Comparison of ENCODE assay signal across 13 cellular contexts in genomic region chr3:56916697-56917336, GRCh38.
DNase-seq lines count a peak whose midpoint lies in the region; ATAC-seq, FAIRE-seq and TF ChIP-seq lines count a peak whose summit lies in the region.
"Had no signal": no experiment of that assay in that cellular context is flagged by ENCODE, and none has a peak within 500 bp of the region (broad histone marks: within the 10 kb centered on the region; RNA-seq: fewer than 3 reads in every experiment).

No MANE protein-coding gene starts in this region.

- no peaks in the 10 kb centered on the region for H3K27me3 Mint-ChIP-seq in T-cell

- H3K4me3 ChIP-seq in heart left ventricle (peak overlapping the region in 10 of 12 donors; percentile 25 to 59 (median 47)), kidney (ENCODE audit: low read length in 2 of 2) (peak overlapping the region in 1 of 2 donors; percentile 46), thoracic aorta (peak overlapping the region; percentile 41)

- no peaks in the 10 kb centered on the region for H3K9me3 ChIP-seq in heart left ventricle
- H3K9me3 ChIP-seq in kidney (ENCODE audit: control insufficient read depth in 1 of 2, low read length in 2 of 2), result no peaks in the 10 kb centered on the region
- H3K9me3 ChIP-seq in thoracic aorta, result no peaks in the 10 kb centered on the region
- H3K9me3 ChIP-seq: left lung, right lobe of liver had no signal

- H3K9me3 Mint-ChIP-seq in T-cell, result no peaks in the 10 kb centered on the region

- peak in 1 of 4 donors; percentile 39 for ATAC-seq in heart left ventricle
- ATAC-seq in Right ventricle myocardium inferior, result no peak
- peak; percentile 15 to 45 (median 35) for ATAC-seq in T-cell (replicated peaks in 1 of 4)
- ATAC-seq in thoracic aorta (ENCODE audit: insufficient number of reproducible peaks, low FRiP score, low read depth), result no peak

- DNase-seq in heart left ventricle, result no peak
- no peak for DNase-seq in Right ventricle myocardium inferior (ENCODE audit: missing footprints)
- no peak for DNase-seq in T-cell
- no peak for DNase-seq in kidney
- DNase-seq in thoracic aorta (ENCODE audit: low spot score), result no peak
- DNase-seq in NCI-H2227 (lab: John Stamatoyannopoulos, UW; ENCODE audit: unreplicated experiment), result no peak
- DNase-seq in NOMO-1 treated with DMSO at 0.1 percent for 48 hours (lab: John Stamatoyannopoulos, UW; ENCODE audit: unreplicated experiment), result no peak
- DNase-seq in HT-29 (ENCODE audit: low spot score), result no peak
- DNase-seq: foreskin melanocyte, NCI-H748 treated with DMSO at 0.1 percent for 48 hours, SW 1271 had no signal

- peak overlapping the region; percentile 87 to 93 (median 91) for H3K4me3 Mint-ChIP-seq in T-cell

- TF ChIP-seq POLR2A in heart left ventricle (IDR thresholded peaks at IDR 0.05), result no peak

- POLR2A ChIA-PET in T-cell (lab: Charles Lee), result interaction anchor here (0.6 to 1.0 kb wide), 8 partner anchors 8 to 1117 kb away, joined by 3 to 7 read pairs (median 3); partner anchors contain the start of gene ARHGEF3 (in 1 of the 2)

- peak overlapping the region in 10 of 12 donors; percentile 57 to 78 (median 70) for H3K27ac ChIP-seq in heart left ventricle
- H3K27ac ChIP-seq in kidney (ENCODE audit: low read depth in 2 of 2, low read length in 2 of 2), result peak overlapping the region; percentile 26 to 34
- H3K27ac ChIP-seq in thoracic aorta, result no peak overlapping the region

- H3K4me1 Mint-ChIP-seq in T-cell, result peaks cover 74 to 88% (median 87%) of the 10 kb centered on the region in 3 donors

- no peak for FAIRE-seq in kidney (lab: Jason Lieb, UNC)

- H3K4me1 ChIP-seq in heart left ventricle, result peaks cover 0 to 42% (median 16%) of the 10 kb centered on the region in 12 donors
- H3K4me1 ChIP-seq in kidney (ENCODE audit: control insufficient read depth in 1 of 2, insufficient read depth in 1 of 2, low read depth in 1 of 2, low read length in 2 of 2), result no peaks in the 10 kb centered on the region
- H3K4me1 ChIP-seq in thoracic aorta (ENCODE audit: control insufficient read depth in 1 of 2, low read depth in 2 of 2), result peaks cover 0 to 17% of the 10 kb centered on the region in 2 donors

- peaks cover 12% of the 10 kb centered on the region for H3K36me3 Mint-ChIP-seq in T-cell

- H3K27ac Mint-ChIP-seq in T-cell, result peak overlapping the region; percentile 97 to 99

- 64 to 81% (median 70%) methylated on average over 5 of the region's 5 CpGs for WGBS in heart left ventricle, 4 donors

- H3K27me3 ChIP-seq in heart left ventricle (no peaks in the 10 kb centered on the region), thoracic aorta (replicated peaks; ENCODE audit: insufficient read depth) (no peaks in the 10 kb centered on the region)
- H3K27me3 ChIP-seq: left lung, right lobe of liver had no signal

- no peak overlapping the region for H3K9ac ChIP-seq in kidney (ENCODE audit: low read length in 2 of 2)

- H3K36me3 ChIP-seq in heart left ventricle (no peaks in the 10 kb centered on the region), kidney (ENCODE audit: control insufficient read depth in 1 of 2, insufficient read depth in 2 of 2, low read length in 2 of 2) (no peaks in the 10 kb centered on the region), thoracic aorta (no peaks in the 10 kb centered on the region)
- H3K36me3 ChIP-seq: left lung, right lobe of liver had no signal

- TF ChIP-seq CTCF in heart left ventricle (IDR thresholded peaks at IDR 0.05), result no peak
- TF ChIP-seq CTCF in kidney (IDR thresholded peaks at IDR 0.05; ENCODE audit: borderline replicate concordance, extremely low read depth, insufficient read depth), result no peak
- no peak for TF ChIP-seq CTCF in thoracic aorta (IDR thresholded peaks at IDR 0.05)

- CTCF ChIA-PET in T-cell (lab: Charles Lee), result interaction anchor here (0.6 to 3.7 kb wide), 10 partner anchors 23 to 346 kb away, joined by 3 to 19 read pairs (median 4); partner anchors contain the start of gene ARHGEF3 (in 1 of the 2)

- intact Hi-C loops in heart left ventricle (cut with DNase I), result loop anchor here in 4 of 10 donors (5.0 to 10.0 kb wide), 4 partner anchors 60 to 120 kb away; partner anchors contain the start of gene ARHGEF3 (in 3 of the 4)
- intact Hi-C loops in Right ventricle myocardium inferior (cut with DNase I), result no loop called here
- intact Hi-C loops in kidney (cut with DNase I), result no loop called here

Comparison
In these comparisons a context has a peak if more than half of its experiments do, and no peak if none do; other contexts are left out.
1. ATAC-seq: peak in T-cell (4 of 4); none in Right ventricle myocardium inferior (single experiment) and thoracic aorta (single experiment).
2. H3K27ac ChIP-seq: peak in heart left ventricle (10 of 12) and kidney (2 of 2); none in thoracic aorta (0 of 2).